Comparison of ENCODE assay signal across 2 cellular contexts in genomic region chr3:45687828-45688193, GRCh38.
TF ChIP-seq lines count a peak whose summit lies in the region.

No MANE protein-coding gene starts in this region.

TF ChIP-seq in GM23338, 12 proteins besides CTCF, POLR2A, EP300 and RAD21:
- TF ChIP-seq EZH2 (IDR thresholded peaks at IDR 0.05; ENCODE audit: low read depth, unreplicated experiment) (no peak), EZH2phosphoT487 (IDR thresholded peaks at IDR 0.05; ENCODE audit: unreplicated experiment) (no peak), STAT1 (IDR thresholded peaks at IDR 0.05; ENCODE audit: unreplicated experiment) (no peak), ZNF331 (CRISPR knock-in tag; IDR thresholded peaks at IDR 0.05; ENCODE audit: low read depth) (no peak), ZNF114 (CRISPR knock-in tag; IDR thresholded peaks at IDR 0.05) (no peak), CREB1 (CRISPR knock-in tag; IDR thresholded peaks at IDR 0.05; ENCODE audit: low read depth) (no peak), NANOG (IDR thresholded peaks at IDR 0.05; ENCODE audit: borderline replicate concordance) (no peak), ETS1 (IDR thresholded peaks at IDR 0.05) (no peak), JUNB (IDR thresholded peaks at IDR 0.05; ENCODE audit: unreplicated experiment) (no peak), POLR2AphosphoS5 (IDR thresholded peaks at IDR 0.05; ENCODE audit: low read depth) (no peak)
- TF ChIP-seq, protein P1, sequence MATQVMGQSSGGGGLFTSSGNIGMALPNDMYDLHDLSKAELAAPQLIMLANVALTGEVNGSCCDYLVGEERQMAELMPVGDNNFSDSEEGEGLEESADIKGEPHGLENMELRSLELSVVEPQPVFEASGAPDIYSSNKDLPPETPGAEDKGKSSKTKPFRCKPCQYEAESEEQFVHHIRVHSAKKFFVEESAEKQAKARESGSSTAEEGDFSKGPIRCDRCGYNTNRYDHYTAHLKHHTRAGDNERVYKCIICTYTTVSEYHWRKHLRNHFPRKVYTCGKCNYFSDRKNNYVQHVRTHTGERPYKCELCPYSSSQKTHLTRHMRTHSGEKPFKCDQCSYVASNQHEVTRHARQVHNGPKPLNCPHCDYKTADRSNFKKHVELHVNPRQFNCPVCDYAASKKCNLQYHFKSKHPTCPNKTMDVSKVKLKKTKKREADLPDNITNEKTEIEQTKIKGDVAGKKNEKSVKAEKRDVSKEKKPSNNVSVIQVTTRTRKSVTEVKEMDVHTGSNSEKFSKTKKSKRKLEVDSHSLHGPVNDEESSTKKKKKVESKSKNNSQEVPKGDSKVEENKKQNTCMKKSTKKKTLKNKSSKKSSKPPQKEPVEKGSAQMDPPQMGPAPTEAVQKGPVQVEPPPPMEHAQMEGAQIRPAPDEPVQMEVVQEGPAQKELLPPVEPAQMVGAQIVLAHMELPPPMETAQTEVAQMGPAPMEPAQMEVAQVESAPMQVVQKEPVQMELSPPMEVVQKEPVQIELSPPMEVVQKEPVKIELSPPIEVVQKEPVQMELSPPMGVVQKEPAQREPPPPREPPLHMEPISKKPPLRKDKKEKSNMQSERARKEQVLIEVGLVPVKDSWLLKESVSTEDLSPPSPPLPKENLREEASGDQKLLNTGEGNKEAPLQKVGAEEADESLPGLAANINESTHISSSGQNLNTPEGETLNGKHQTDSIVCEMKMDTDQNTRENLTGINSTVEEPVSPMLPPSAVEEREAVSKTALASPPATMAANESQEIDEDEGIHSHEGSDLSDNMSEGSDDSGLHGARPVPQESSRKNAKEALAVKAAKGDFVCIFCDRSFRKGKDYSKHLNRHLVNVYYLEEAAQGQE (IDR thresholded peaks at IDR 0.05; ENCODE audit: unreplicated experiment): no peak
- TF ChIP-seq, protein P2, sequence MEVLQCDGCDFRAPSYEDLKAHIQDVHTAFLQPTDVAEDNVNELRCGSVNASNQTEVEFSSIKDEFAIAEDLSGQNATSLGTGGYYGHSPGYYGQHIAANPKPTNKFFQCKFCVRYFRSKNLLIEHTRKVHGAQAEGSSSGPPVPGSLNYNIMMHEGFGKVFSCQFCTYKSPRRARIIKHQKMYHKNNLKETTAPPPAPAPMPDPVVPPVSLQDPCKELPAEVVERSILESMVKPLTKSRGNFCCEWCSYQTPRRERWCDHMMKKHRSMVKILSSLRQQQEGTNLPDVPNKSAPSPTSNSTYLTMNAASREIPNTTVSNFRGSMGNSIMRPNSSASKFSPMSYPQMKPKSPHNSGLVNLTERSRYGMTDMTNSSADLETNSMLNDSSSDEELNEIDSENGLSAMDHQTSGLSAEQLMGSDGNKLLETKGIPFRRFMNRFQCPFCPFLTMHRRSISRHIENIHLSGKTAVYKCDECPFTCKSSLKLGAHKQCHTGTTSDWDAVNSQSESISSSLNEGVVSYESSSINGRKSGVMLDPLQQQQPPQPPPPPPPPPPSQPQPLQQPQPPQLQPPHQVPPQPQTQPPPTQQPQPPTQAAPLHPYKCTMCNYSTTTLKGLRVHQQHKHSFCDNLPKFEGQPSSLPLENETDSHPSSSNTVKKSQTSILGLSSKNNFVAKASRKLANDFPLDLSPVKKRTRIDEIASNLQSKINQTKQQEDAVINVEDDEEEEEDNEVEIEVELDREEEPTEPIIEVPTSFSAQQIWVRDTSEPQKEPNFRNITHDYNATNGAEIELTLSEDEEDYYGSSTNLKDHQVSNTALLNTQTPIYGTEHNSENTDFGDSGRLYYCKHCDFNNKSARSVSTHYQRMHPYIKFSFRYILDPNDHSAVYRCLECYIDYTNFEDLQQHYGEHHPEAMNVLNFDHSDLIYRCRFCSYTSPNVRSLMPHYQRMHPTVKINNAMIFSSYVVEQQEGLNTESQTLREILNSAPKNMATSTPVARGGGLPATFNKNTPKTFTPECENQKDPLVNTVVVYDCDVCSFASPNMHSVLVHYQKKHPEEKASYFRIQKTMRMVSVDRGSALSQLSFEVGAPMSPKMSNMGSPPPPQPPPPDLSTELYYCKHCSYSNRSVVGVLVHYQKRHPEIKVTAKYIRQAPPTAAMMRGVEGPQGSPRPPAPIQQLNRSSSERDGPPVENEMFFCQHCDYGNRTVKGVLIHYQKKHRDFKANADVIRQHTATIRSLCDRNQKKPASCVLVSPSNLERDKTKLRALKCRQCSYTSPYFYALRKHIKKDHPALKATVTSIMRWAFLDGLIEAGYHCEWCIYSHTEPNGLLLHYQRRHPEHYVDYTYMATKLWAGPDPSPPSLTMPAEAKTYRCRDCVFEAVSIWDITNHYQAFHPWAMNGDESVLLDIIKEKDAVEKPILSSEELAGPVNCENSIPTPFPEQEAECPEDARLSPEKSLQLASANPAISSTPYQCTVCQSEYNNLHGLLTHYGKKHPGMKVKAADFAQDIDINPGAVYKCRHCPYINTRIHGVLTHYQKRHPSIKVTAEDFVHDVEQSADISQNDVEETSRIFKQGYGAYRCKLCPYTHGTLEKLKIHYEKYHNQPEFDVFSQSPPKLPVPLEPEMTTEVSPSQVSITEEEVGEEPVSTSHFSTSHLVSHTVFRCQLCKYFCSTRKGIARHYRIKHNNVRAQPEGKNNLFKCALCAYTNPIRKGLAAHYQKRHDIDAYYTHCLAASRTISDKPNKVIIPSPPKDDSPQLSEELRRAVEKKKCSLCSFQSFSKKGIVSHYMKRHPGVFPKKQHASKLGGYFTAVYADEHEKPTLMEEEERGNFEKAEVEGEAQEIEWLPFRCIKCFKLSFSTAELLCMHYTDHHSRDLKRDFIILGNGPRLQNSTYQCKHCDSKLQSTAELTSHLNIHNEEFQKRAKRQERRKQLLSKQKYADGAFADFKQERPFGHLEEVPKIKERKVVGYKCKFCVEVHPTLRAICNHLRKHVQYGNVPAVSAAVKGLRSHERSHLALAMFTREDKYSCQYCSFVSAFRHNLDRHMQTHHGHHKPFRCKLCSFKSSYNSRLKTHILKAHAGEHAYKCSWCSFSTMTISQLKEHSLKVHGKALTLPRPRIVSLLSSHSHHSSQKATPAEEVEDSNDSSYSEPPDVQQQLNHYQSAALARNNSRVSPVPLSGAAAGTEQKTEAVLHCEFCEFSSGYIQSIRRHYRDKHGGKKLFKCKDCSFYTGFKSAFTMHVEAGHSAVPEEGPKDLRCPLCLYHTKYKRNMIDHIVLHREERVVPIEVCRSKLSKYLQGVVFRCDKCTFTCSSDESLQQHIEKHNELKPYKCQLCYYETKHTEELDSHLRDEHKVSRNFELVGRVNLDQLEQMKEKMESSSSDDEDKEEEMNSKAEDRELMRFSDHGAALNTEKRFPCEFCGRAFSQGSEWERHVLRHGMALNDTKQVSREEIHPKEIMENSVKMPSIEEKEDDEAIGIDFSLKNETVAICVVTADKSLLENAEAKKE (CRISPR knock-in tag; IDR thresholded peaks at IDR 0.05): no peak
TF ChIP-seq in GM23338: peak in this region for 0.

TF ChIP-seq in H1, 55 proteins besides CTCF, POLR2A, EP300 and RAD21:
- TF ChIP-seq BRCA1 (IDR thresholded peaks at IDR 0.05; ENCODE audit: low read depth, low read length) (no peak), NRF1 (IDR thresholded peaks at IDR 0.05; ENCODE audit: low read depth, low read length) (no peak), CTBP2 (IDR thresholded peaks at IDR 0.05; ENCODE audit: borderline replicate concordance, insufficient read depth, insufficient read length, low read length) (no peak), TCF12 (IDR thresholded peaks at IDR 0.05; ENCODE audit: low read depth, low read length) (no peak), SIRT6 (IDR thresholded peaks at IDR 0.05; ENCODE audit: low read length) (no peak), SRF (IDR thresholded peaks at IDR 0.05; ENCODE audit: low read depth, low read length) (no peak), CBX5 (IDR thresholded peaks at IDR 0.05; ENCODE audit: low read depth, low read length) (no peak), BACH1 (IDR thresholded peaks at IDR 0.05; ENCODE audit: low read length) (no peak), SP1 (IDR thresholded peaks at IDR 0.05; ENCODE audit: low read depth, low read length) (no peak), RXRA (IDR thresholded peaks at IDR 0.05; ENCODE audit: insufficient read depth, low read depth, low read length) (no peak), YY1 (IDR thresholded peaks at IDR 0.05; ENCODE audit: low read depth, low read length) (no peak), RBBP5 (IDR thresholded peaks at IDR 0.05; ENCODE audit: borderline replicate concordance, low read depth, low read length) (no peak), POU5F1 (IDR thresholded peaks at IDR 0.05; ENCODE audit: low read depth, low read length) (no peak), KDM1A (IDR thresholded peaks at IDR 0.05; ENCODE audit: borderline replicate concordance, low read length) (no peak), SIX5 (IDR thresholded peaks at IDR 0.05; ENCODE audit: low read depth, low read length) (no peak), CEBPB (IDR thresholded peaks at IDR 0.05; ENCODE audit: low read depth, low read length) (no peak), RNF2 (IDR thresholded peaks at IDR 0.05; ENCODE audit: borderline replicate concordance, low read depth, low read length, missing control alignments, poor library complexity, severe bottlenecking) (no peak), SIN3A (conservative IDR thresholded peaks at IDR 0.05 in 1 of 2, IDR thresholded peaks at IDR 0.05 in 1 of 2; ENCODE audit: low read depth in 1 of 2, low read length in 2 of 2) (no peak), CBX8 (IDR thresholded peaks at IDR 0.05; ENCODE audit: borderline replicate concordance, low read depth, low read length) (no peak)
- TF ChIP-seq, protein P3, sequence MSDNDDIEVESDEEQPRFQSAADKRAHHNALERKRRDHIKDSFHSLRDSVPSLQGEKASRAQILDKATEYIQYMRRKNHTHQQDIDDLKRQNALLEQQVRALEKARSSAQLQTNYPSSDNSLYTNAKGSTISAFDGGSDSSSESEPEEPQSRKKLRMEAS (IDR thresholded peaks at IDR 0.05): no peak
TF ChIP-seq in H1: peak in this region for 0.
